ENCODE assay signal across 2 cellular contexts in the genomic region with DNA sequence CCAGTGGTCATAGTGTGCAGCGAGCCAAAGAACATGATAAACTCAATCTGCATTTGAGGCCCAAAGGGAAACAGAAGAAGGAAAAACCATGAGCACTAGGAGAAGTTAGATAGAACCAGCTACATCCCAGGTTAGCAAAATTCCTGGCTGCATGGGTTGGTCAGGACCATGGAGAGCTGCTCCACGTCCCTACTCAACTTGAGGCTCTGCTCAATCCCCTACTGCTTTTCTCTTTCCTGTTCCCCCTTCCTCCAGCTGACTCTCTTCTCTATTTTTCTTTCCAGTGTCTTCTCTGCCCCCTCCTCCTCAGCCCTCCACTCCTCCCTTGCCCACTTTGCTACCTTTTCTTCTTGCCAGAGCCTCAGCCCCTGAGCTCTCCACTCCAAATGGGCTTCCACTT.
TF ChIP-seq lines count a peak whose summit lies in the region.

No MANE protein-coding gene starts in this region.

TF ChIP-seq in IMR-90, 13 proteins besides CTCF, POLR2A, EP300 and RAD21:
- TF ChIP-seq SMC3 (IDR thresholded peaks at IDR 0.05; ENCODE audit: low read depth, low read length) = no peak
- no peak for TF ChIP-seq MXI1 (IDR thresholded peaks at IDR 0.05; ENCODE audit: borderline replicate concordance, low read depth, low read length)
- TF ChIP-seq, protein P1, sequence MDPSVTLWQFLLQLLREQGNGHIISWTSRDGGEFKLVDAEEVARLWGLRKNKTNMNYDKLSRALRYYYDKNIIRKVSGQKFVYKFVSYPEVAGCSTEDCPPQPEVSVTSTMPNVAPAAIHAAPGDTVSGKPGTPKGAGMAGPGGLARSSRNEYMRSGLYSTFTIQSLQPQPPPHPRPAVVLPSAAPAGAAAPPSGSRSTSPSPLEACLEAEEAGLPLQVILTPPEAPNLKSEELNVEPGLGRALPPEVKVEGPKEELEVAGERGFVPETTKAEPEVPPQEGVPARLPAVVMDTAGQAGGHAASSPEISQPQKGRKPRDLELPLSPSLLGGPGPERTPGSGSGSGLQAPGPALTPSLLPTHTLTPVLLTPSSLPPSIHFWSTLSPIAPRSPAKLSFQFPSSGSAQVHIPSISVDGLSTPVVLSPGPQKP (IDR thresholded peaks at IDR 0.05; ENCODE audit: borderline replicate concordance, low read depth, low read length) = no peak
- TF ChIP-seq MAZ (IDR thresholded peaks at IDR 0.05; ENCODE audit: borderline replicate concordance, low read depth, low read length) = no peak
- no peak for TF ChIP-seq NFE2L2 (IDR thresholded peaks at IDR 0.05; ENCODE audit: low read depth, low read length)
- TF ChIP-seq FOS (IDR thresholded peaks at IDR 0.05; ENCODE audit: low read depth, low read length) = no peak
- TF ChIP-seq MAFK (IDR thresholded peaks at IDR 0.05; ENCODE audit: low read depth, low read length) = no peak
- no peak for TF ChIP-seq CHD1 (IDR thresholded peaks at IDR 0.05; ENCODE audit: low read depth, low read length)
- TF ChIP-seq CEBPB (IDR thresholded peaks at IDR 0.05; ENCODE audit: low read depth, low read length) = no peak
- no peak for TF ChIP-seq RCOR1 (IDR thresholded peaks at IDR 0.05; ENCODE audit: insufficient replicate concordance, low read length)
- TF ChIP-seq, protein P2, sequence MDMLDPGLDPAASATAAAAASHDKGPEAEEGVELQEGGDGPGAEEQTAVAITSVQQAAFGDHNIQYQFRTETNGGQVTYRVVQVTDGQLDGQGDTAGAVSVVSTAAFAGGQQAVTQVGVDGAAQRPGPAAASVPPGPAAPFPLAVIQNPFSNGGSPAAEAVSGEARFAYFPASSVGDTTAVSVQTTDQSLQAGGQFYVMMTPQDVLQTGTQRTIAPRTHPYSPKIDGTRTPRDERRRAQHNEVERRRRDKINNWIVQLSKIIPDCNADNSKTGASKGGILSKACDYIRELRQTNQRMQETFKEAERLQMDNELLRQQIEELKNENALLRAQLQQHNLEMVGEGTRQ (IDR thresholded peaks at IDR 0.05; ENCODE audit: low read depth, low read length) = no peak
- TF ChIP-seq RFX5 (IDR thresholded peaks at IDR 0.05; ENCODE audit: low read depth, low read length) = no peak
- TF ChIP-seq BHLHE40 (IDR thresholded peaks at IDR 0.05; ENCODE audit: low read depth, low read length) = no peak

TF ChIP-seq in WTC11, 78 proteins besides CTCF, POLR2A, EP300 and RAD21:
- peak; percentile 67; the same call in 1 of the 2 replicates for TF ChIP-seq NFE2L1 (CRISPR knock-in tag; IDR thresholded peaks at IDR 0.05)
- TF ChIP-seq JUN (CRISPR knock-in tag; IDR thresholded peaks at IDR 0.05) = no peak
- TF ChIP-seq SMAD3 (CRISPR knock-in tag; IDR thresholded peaks at IDR 0.05; ENCODE audit: borderline replicate concordance) = peak; percentile 55; the same call in 1 of the 2 replicates
- 0 out of 2 replicates have a peak, but pooled peaks have one; percentile 18 for TF ChIP-seq USF1 (CRISPR knock-in tag; IDR thresholded peaks at IDR 0.05)
- no peak for TF ChIP-seq GABPB1 (CRISPR knock-in tag; IDR thresholded peaks at IDR 0.05)
- TF ChIP-seq, protein P3, sequence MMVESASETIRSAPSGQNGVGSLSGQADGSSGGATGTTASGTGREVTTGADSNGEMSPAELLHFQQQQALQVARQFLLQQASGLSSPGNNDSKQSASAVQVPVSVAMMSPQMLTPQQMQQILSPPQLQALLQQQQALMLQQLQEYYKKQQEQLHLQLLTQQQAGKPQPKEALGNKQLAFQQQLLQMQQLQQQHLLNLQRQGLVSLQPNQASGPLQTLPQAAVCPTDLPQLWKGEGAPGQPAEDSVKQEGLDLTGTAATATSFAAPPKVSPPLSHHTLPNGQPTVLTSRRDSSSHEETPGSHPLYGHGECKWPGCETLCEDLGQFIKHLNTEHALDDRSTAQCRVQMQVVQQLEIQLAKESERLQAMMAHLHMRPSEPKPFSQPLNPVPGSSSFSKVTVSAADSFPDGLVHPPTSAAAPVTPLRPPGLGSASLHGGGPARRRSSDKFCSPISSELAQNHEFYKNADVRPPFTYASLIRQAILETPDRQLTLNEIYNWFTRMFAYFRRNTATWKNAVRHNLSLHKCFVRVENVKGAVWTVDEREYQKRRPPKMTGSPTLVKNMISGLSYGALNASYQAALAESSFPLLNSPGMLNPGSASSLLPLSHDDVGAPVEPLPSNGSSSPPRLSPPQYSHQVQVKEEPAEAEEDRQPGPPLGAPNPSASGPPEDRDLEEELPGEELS (CRISPR knock-in tag; IDR thresholded peaks at IDR 0.05) = 0 out of 2 replicates have a peak, but pooled peaks have one; percentile 33
- TF ChIP-seq NFYB (CRISPR knock-in tag; conservative IDR thresholded peaks at IDR 0.05; ENCODE audit: low read depth) = no peak
- TF ChIP-seq MAX (CRISPR knock-in tag; IDR thresholded peaks at IDR 0.05) = no peak
- TF ChIP-seq ZBTB43 (CRISPR knock-in tag; IDR thresholded peaks at IDR 0.05) = no peak; the same call in 1 of the 2 replicates
